ENCODE assay signal across 21 cellular contexts in genomic region chr3:150203273-150203672, GRCh38.
"Had no signal": no experiment of that assay in that cellular context is flagged by ENCODE, and none has a peak within 500 bp of the region (broad histone marks: within the 10 kb centered on the region; RNA-seq: fewer than 3 reads in every experiment).

No MANE protein-coding gene starts in this region.

- H3K36me3 Mint-ChIP-seq: activated naive CD8-positive, alpha-beta T cell treated with anti-CD3 and anti-CD28 coated beads, Interleukin-2, amount 10 ng/mL, durations not matched to agents 7 days and 5 days; naive thymus-derived CD8-positive, alpha-beta T cell had no signal

- H3K9me3 Mint-ChIP-seq: activated naive CD8-positive, alpha-beta T cell treated with anti-CD3 and anti-CD28 coated beads, Interleukin-2, amount 10 ng/mL, durations not matched to agents 7 days and 5 days; naive thymus-derived CD8-positive, alpha-beta T cell had no signal

- H3K27ac ChIP-seq: breast epithelium, epithelial cell of prostate, gastroesophageal sphincter, heart right ventricle, neutrophil, right atrium auricular region, uterus had no signal

- DNase-seq: activated CD4-positive, CD25-positive, alpha-beta regulatory T cell treated with anti-CD3 and anti-CD28 coated beads, Interleukin-2, amount 50 U/mL, for 72 hours; activated naive CD4-positive, alpha-beta T cell; activated naive CD8-positive, alpha-beta T cell treated with anti-CD3 and anti-CD28 coated beads, Interleukin-2, amount 10 ng/mL, durations not matched to agents 7 days and 5 days; aorta; dermis blood vessel endothelial cell; heart right ventricle; islet precursor cell; naive thymus-derived CD8-positive, alpha-beta T cell; posterior cingulate gyrus; stimulated activated CD4-positive, alpha-beta T cell treated with anti-CD3 and anti-CD28 coated beads, Interleukin-4, amount 100 ng/mL, for 24 hours; stimulated activated naive CD4-positive, alpha-beta T cell treated with Interleukin-2 at 50 U/mL for 16 hours; substantia nigra; T1000; uterus had no signal

- H3K4me1 Mint-ChIP-seq: activated naive CD8-positive, alpha-beta T cell treated with anti-CD3 and anti-CD28 coated beads, Interleukin-2, amount 10 ng/mL, durations not matched to agents 7 days and 5 days; naive thymus-derived CD8-positive, alpha-beta T cell had no signal

- H3K27me3 ChIP-seq: breast epithelium, gastroesophageal sphincter, heart right ventricle, neutrophil, right atrium auricular region, tibial nerve, uterus had no signal

- ATAC-seq: gastroesophageal sphincter; heart right ventricle; naive thymus-derived CD8-positive, alpha-beta T cell had no signal

- H3K9me3 ChIP-seq: breast epithelium, neutrophil, tibial nerve, uterus had no signal

- H3K27ac Mint-ChIP-seq: activated naive CD8-positive, alpha-beta T cell treated with anti-CD3 and anti-CD28 coated beads, Interleukin-2, amount 10 ng/mL, durations not matched to agents 7 days and 5 days had no signal

- H3K4me3 ChIP-seq: breast epithelium, gastroesophageal sphincter, heart right ventricle, right atrium auricular region, skin epidermis, tibial nerve, uterus had no signal

- H3K36me3 ChIP-seq: breast epithelium, gastroesophageal sphincter, heart right ventricle, neutrophil, right atrium auricular region, tibial nerve, uterus had no signal

- H3K4me3 Mint-ChIP-seq: activated naive CD8-positive, alpha-beta T cell treated with anti-CD3 and anti-CD28 coated beads, Interleukin-2, amount 10 ng/mL, durations not matched to agents 7 days and 5 days; naive thymus-derived CD8-positive, alpha-beta T cell had no signal

- H3K4me1 ChIP-seq: breast epithelium, gastroesophageal sphincter, heart right ventricle, right atrium auricular region, uterus had no signal
